Comparison of ENCODE assay signal across 8 cellular contexts in the genomic region with DNA sequence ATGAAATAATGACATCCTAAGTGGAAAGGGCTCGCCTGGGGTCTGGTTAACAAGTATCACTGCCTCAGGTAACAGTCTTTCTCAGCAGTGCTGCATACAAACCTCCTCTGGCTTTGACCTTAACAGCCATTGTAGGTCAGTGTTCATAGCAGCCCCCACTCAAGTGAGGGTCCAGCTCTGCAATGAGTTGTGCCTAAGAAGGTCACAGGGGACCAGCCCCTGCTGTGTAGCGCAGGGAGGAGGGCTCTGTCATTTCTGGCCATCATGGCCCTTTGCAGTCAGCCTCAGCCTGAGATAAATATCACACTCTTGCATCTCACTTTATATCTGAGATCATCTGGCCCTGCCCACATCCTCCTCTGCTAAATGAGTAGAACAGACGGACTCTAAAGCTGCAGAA. TPM values are rescaled to one million over a fixed set of nuclear protein-coding genes. Genes with fewer than 3 reads are reported as not detected.
DNase-seq lines count a peak whose midpoint lies in the region; ATAC-seq, FAIRE-seq and TF ChIP-seq lines count a peak whose summit lies in the region.
"Had no signal": no experiment of that assay in that cellular context is flagged by ENCODE, and none has a peak within 500 bp of the region (broad histone marks: within the 10 kb centered on the region; RNA-seq: fewer than 3 reads in every experiment).

No MANE protein-coding gene starts in this region.

- DNase-seq in HFFc6 (peak; percentile 10), small intestine (peak; percentile 26), 8988T (no peak), vagina (ENCODE audit: extremely low spot score in 2 of 2) (no peak), HT-29 (ENCODE audit: low spot score) (no peak)
- no peak for DNase-seq in activated naive CD8-positive, alpha-beta T cell treated with anti-CD3 and anti-CD28 coated beads, Interleukin-2, amount 50 U/mL, for 24 hours
- DNase-seq: uterus had no signal

- H3K9me3 Mint-ChIP-seq in HFFc6 = no peaks in the 10 kb centered on the region
- peaks cover 5% of the 10 kb centered on the region for H3K9me3 Mint-ChIP-seq in T-helper 1 cell treated with Interleukin-12 subunit alpha and Interleukin-12 subunit beta and Interleukin-4 antibody, amounts not matched to agents 30 μg/mL and 1 μg/mL, for 36 hours
- no peaks in the 10 kb centered on the region for H3K9me3 Mint-ChIP-seq in activated naive CD8-positive, alpha-beta T cell treated with anti-CD3 and anti-CD28 coated beads, Interleukin-2, amount 50 U/mL, for 24 hours

- H3K27me3 ChIP-seq in small intestine (ENCODE audit: control insufficient read depth in 2 of 2, insufficient read depth in 2 of 2, low read length in 2 of 2) (no peaks in the 10 kb centered on the region), vagina (no peaks in the 10 kb centered on the region)
- H3K27me3 ChIP-seq: uterus had no signal

- 63 to 89% (median 78%) methylated on average over 3 of the region's 3 CpGs for WGBS in small intestine, 3 donors

- H3K4me3 ChIP-seq in small intestine (ENCODE audit: low read depth in 1 of 2, low read length in 2 of 2) = no peak overlapping the region
- no peak overlapping the region for H3K4me3 ChIP-seq in vagina
- H3K4me3 ChIP-seq: uterus had no signal

- intact Hi-C loops in vagina (cut with DNase I) = no loop called here

- H3K27ac ChIP-seq in small intestine (ENCODE audit: low read depth in 1 of 2, low read length in 1 of 2) (peak overlapping the region in 1 of 2 donors; percentile 52), vagina (no peak overlapping the region)
- H3K27ac ChIP-seq: uterus had no signal

- H3K36me3 ChIP-seq in small intestine (ENCODE audit: control insufficient read depth in 2 of 2, insufficient read depth in 2 of 2, low read length in 2 of 2) (no peaks in the 10 kb centered on the region), vagina (no peaks in the 10 kb centered on the region)
- H3K36me3 ChIP-seq: uterus had no signal

- H3K27ac Mint-ChIP-seq in HFFc6 = peak overlapping the region; percentile 51
- H3K27ac Mint-ChIP-seq in T-helper 1 cell treated with Interleukin-12 subunit alpha and Interleukin-12 subunit beta and Interleukin-4 antibody, amounts not matched to agents 30 μg/mL and 1 μg/mL, for 36 hours = peak overlapping the region; percentile 49
- H3K27ac Mint-ChIP-seq in activated naive CD8-positive, alpha-beta T cell treated with anti-CD3 and anti-CD28 coated beads, Interleukin-2, amount 50 U/mL, for 24 hours = no peak overlapping the region

- TF ChIP-seq CTCF in HFFc6 (IDR thresholded peaks at IDR 0.05) (no peak), vagina (IDR thresholded peaks at IDR 0.05) (no peak)

- FAIRE-seq in small intestine (lab: Jason Lieb, UNC) = no peak

- H3K4me1 ChIP-seq in small intestine (ENCODE audit: control insufficient read depth in 2 of 2, insufficient read depth in 1 of 2, low read depth in 1 of 2, low read length in 1 of 2) (no peaks in the 10 kb centered on the region), vagina (no peaks in the 10 kb centered on the region)
- H3K4me1 ChIP-seq: uterus had no signal

- H3K9me3 ChIP-seq in small intestine (ENCODE audit: control insufficient read depth, low read depth) (no peaks in the 10 kb centered on the region), vagina (no peaks in the 10 kb centered on the region)
- H3K9me3 ChIP-seq: uterus had no signal

- H3K36me3 Mint-ChIP-seq in HFFc6 (ENCODE audit: low read depth) = no peaks in the 10 kb centered on the region
- peaks cover 3% of the 10 kb centered on the region for H3K36me3 Mint-ChIP-seq in T-helper 1 cell treated with Interleukin-12 subunit alpha and Interleukin-12 subunit beta and Interleukin-4 antibody, amounts not matched to agents 30 μg/mL and 1 μg/mL, for 36 hours (ENCODE audit: low read depth)
- H3K36me3 Mint-ChIP-seq in activated naive CD8-positive, alpha-beta T cell treated with anti-CD3 and anti-CD28 coated beads, Interleukin-2, amount 50 U/mL, for 24 hours (ENCODE audit: low read depth) = no peaks in the 10 kb centered on the region

- H3K27me3 Mint-ChIP-seq in HFFc6 (ENCODE audit: insufficient read depth) = peaks cover 4% of the 10 kb centered on the region; the same call in 1 of the 2 replicates
- peaks cover 12% of the 10 kb centered on the region for H3K27me3 Mint-ChIP-seq in T-helper 1 cell treated with Interleukin-12 subunit alpha and Interleukin-12 subunit beta and Interleukin-4 antibody, amounts not matched to agents 30 μg/mL and 1 μg/mL, for 36 hours (ENCODE audit: low read depth)
- no peaks in the 10 kb centered on the region for H3K27me3 Mint-ChIP-seq in activated naive CD8-positive, alpha-beta T cell treated with anti-CD3 and anti-CD28 coated beads, Interleukin-2, amount 50 U/mL, for 24 hours

- H3K4me3 Mint-ChIP-seq in HFFc6 = no peak overlapping the region
- peak overlapping the region; percentile 15 for H3K4me3 Mint-ChIP-seq in T-helper 1 cell treated with Interleukin-12 subunit alpha and Interleukin-12 subunit beta and Interleukin-4 antibody, amounts not matched to agents 30 μg/mL and 1 μg/mL, for 36 hours
- H3K4me3 Mint-ChIP-seq in activated naive CD8-positive, alpha-beta T cell treated with anti-CD3 and anti-CD28 coated beads, Interleukin-2, amount 50 U/mL, for 24 hours = no peak overlapping the region

- peaks cover 38% of the 10 kb centered on the region for H3K4me1 Mint-ChIP-seq in HFFc6 (ENCODE audit: low read depth)
- H3K4me1 Mint-ChIP-seq in T-helper 1 cell treated with Interleukin-12 subunit alpha and Interleukin-12 subunit beta and Interleukin-4 antibody, amounts not matched to agents 30 μg/mL and 1 μg/mL, for 36 hours (ENCODE audit: low read depth) = peaks cover 15% of the 10 kb centered on the region
- H3K4me1 Mint-ChIP-seq in activated naive CD8-positive, alpha-beta T cell treated with anti-CD3 and anti-CD28 coated beads, Interleukin-2, amount 50 U/mL, for 24 hours = peaks cover 16% of the 10 kb centered on the region

- no peak for TF ChIP-seq POLR2A in vagina (IDR thresholded peaks at IDR 0.05)

- ATAC-seq in activated naive CD8-positive, alpha-beta T cell treated with anti-CD3 and anti-CD28 coated beads, Interleukin-2, amount 50 U/mL, for 24 hours = peak; percentile 75

RNA-seq across cellular contexts. Expression of gene MYSM1, which starts 18.1 kb away (rescaled TPM):
- total RNA-seq in HFFc6 (2021; fragmentation: NEBNext Ultra II Directional; extraction: Animal tissue kit (Norgen Biotek cat#: 25700)) = 10 to 100 TPM; 15.6 to 18.8 (median 18.0) TPM
- polyA plus RNA-seq in small intestine = 1 to 10 TPM; 5.1 to 9.8 (median 7.7) TPM
- total RNA-seq in vagina = 28.7 TPM
- total RNA-seq in HT-29 (2014; rRNA removed; shearing (Covaris generic)) = 4.7 and 10.5 TPM in 2 replicates

Comparison
In these comparisons a context has a peak if more than half of its experiments do, and no peak if none do; other contexts are left out.
1. DNase-seq: peak in HFFc6 (single experiment) and small intestine (single experiment); none in activated naive CD8-positive, alpha-beta T cell treated with anti-CD3 and anti-CD28 coated beads, Interleukin-2, amount 50 U/mL, for 24 hours (single experiment), 8988T (single experiment), vagina (0 of 2) and HT-29 (single experiment).